ENCODE assay signal across 8 cellular contexts in the genomic region with DNA sequence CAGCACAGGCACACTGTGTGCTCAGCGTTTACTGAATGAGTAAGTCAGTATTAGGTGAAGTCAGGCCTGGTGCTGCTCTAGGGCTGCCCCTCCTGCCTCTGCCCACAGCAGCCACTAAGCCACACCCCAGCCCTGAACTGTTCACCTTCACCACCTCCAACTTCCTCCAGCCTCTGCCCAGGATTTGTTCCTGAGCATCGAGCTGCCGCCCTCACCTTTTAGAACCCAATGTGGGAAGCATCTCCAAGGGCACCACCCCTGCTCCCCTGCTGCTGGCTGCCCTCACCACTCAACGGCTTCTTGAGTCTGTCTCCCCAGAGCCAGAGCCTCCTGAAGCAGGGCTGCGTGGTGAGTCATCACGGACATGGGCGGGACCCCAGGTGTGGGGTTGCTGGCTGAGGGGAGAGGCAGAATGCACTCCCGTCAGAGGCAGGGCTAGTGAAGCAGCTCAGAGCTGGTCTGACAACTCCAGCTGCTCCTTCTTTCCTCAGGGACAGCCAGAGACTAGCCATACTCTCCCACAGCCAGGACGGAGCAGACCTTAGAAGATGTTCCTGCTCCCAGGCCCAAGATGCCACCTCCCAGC. TPM values are rescaled to one million over a fixed set of nuclear protein-coding genes. Genes with fewer than 3 reads are reported as not detected.
DNase-seq lines count a peak whose midpoint lies in the region; ATAC-seq, FAIRE-seq and TF ChIP-seq lines count a peak whose summit lies in the region.

No MANE protein-coding gene starts in this region.

- no peak for TF ChIP-seq CTCF in RWPE1 (conservative IDR thresholded peaks at IDR 0.05; ENCODE audit: low read depth)
- TF ChIP-seq CTCF in astrocyte (IDR thresholded peaks at IDR 0.05; ENCODE audit: insufficient read depth, low read depth, low read length) = no peak
- TF ChIP-seq CTCF in ascending aorta (IDR thresholded peaks at IDR 0.05) = no peak

- intact Hi-C loops in naive thymus-derived CD4-positive, alpha-beta T cell (cut with micrococcal nuclease) = no loop called here
- intact Hi-C loops in ascending aorta (cut with DNase I) = no loop called here

- H3K27ac ChIP-seq in RWPE1 (peak overlapping the region; percentile 97), astrocyte (ENCODE audit: low read depth, low read length) (no peak overlapping the region), ascending aorta (no peak overlapping the region)
- H3K27ac ChIP-seq in naive thymus-derived CD4-positive, alpha-beta T cell (ENCODE audit: low read depth, low read length) = no peak overlapping the region

- POLR2A ChIA-PET in RWPE1 (lab: Yijun Ruan, JAX; ENCODE audit: low non-redundant PET) = interaction anchor here (1.0 kb wide), 1 partner anchor 17 kb away, joined by 5 read pairs; the partner anchor contains the start of genes HYAL3 and NAA80
- POLR2A ChIA-PET in naive thymus-derived CD4-positive, alpha-beta T cell (lab: Charles Lee) = interaction anchor here (0.9 kb wide), 1 partner anchor 16 kb away, joined by 3 read pairs; no protein-coding TSS in a partner anchor

- H3K36me3 ChIP-seq in astrocyte (ENCODE audit: insufficient read depth, low read length) (peaks cover 8% of the 10 kb centered on the region), ascending aorta (peaks cover 0 to 21% of the 10 kb centered on the region in 2 donors)
- H3K36me3 ChIP-seq in naive thymus-derived CD4-positive, alpha-beta T cell (ENCODE audit: control insufficient read depth in 2 of 3, insufficient read depth in 3 of 3, low read length in 3 of 3) = no peaks in the 10 kb centered on the region

- ATAC-seq in naive thymus-derived CD4-positive, alpha-beta T cell = peak; percentile 45
- ATAC-seq in HG02798 (IDR thresholded peaks at IDR 0.05; ENCODE audit: poor library complexity, unreplicated experiment) = no peak
- no peak for ATAC-seq in GM21576 (IDR thresholded peaks at IDR 0.05; ENCODE audit: unreplicated experiment)

- FAIRE-seq in astrocyte (lab: Jason Lieb, UNC) = no peak

- peak overlapping the region; percentile 55 for H3K4me2 ChIP-seq in astrocyte (ENCODE audit: low read length)

- H4K20me1 ChIP-seq in astrocyte (ENCODE audit: insufficient read depth, low read length) = peaks cover 58% of the 10 kb centered on the region

- peaks cover 40% of the 10 kb centered on the region for H3K79me2 ChIP-seq in astrocyte (ENCODE audit: insufficient read depth, low read length)

- H3K36me3 Mint-ChIP-seq in astrocyte (ENCODE audit: low read depth, unreplicated experiment) = peaks cover 22% of the 10 kb centered on the region
- peaks cover 0 to 6% (median 0%) of the 10 kb centered on the region in 5 donors for H3K36me3 Mint-ChIP-seq in naive thymus-derived CD4-positive, alpha-beta T cell

- no peak overlapping the region for H3K4me3 Mint-ChIP-seq in astrocyte (ENCODE audit: unreplicated experiment)
- peak overlapping the region in 3 of 10 donors; percentile 2 to 62 (median 28) for H3K4me3 Mint-ChIP-seq in naive thymus-derived CD4-positive, alpha-beta T cell

- no peaks in the 10 kb centered on the region for H3K9me3 Mint-ChIP-seq in astrocyte (ENCODE audit: unreplicated experiment)
- no peaks in the 10 kb centered on the region for H3K9me3 Mint-ChIP-seq in naive thymus-derived CD4-positive, alpha-beta T cell

- H3K27me3 ChIP-seq in astrocyte (ENCODE audit: insufficient read depth, low read length) (no peaks in the 10 kb centered on the region), ascending aorta (no peaks in the 10 kb centered on the region)
- H3K27me3 ChIP-seq in naive thymus-derived CD4-positive, alpha-beta T cell (ENCODE audit: control insufficient read depth in 2 of 2, insufficient read depth in 2 of 2, low read length in 2 of 2) = no peaks in the 10 kb centered on the region

- DNase-seq in DMS53 (lab: John Stamatoyannopoulos, UW) (peak; percentile 75), RWPE1 (ENCODE audit: low spot score) (peak; percentile 87), astrocyte (ENCODE audit: low read depth) (peak; percentile 65), cerebellar cortex (ENCODE audit: low spot score) (no peak), ascending aorta (ENCODE audit: low spot score in 2 of 2) (no peak)
- DNase-seq in naive thymus-derived CD4-positive, alpha-beta T cell = no peak

- H3K4me3 ChIP-seq in astrocyte (ENCODE audit: insufficient read depth, low read depth, low read length) (no peak overlapping the region), ascending aorta (no peak overlapping the region)
- no peak overlapping the region for H3K4me3 ChIP-seq in naive thymus-derived CD4-positive, alpha-beta T cell (ENCODE audit: low read length)

- peak overlapping the region; percentile 29 for H3K9ac ChIP-seq in astrocyte (ENCODE audit: low read length)

- H3K27me3 Mint-ChIP-seq in astrocyte (ENCODE audit: low read depth, unreplicated experiment) = no peaks in the 10 kb centered on the region
- no peaks in the 10 kb centered on the region for H3K27me3 Mint-ChIP-seq in naive thymus-derived CD4-positive, alpha-beta T cell

- H3K4me1 ChIP-seq in astrocyte (ENCODE audit: insufficient read depth, low read length) (peaks cover 24% of the 10 kb centered on the region), ascending aorta (peaks cover 8 to 22% of the 10 kb centered on the region in 2 donors)
- peaks cover 9 to 23% of the 10 kb centered on the region in 2 donors for H3K4me1 ChIP-seq in naive thymus-derived CD4-positive, alpha-beta T cell (ENCODE audit: control insufficient read depth in 2 of 2, insufficient read depth in 2 of 2, low read length in 2 of 2)

- H3K27ac Mint-ChIP-seq in astrocyte (ENCODE audit: unreplicated experiment) = no peak overlapping the region
- peak overlapping the region in 4 of 9 donors; percentile 14 to 83 (median 62) for H3K27ac Mint-ChIP-seq in naive thymus-derived CD4-positive, alpha-beta T cell

- H3K4me1 Mint-ChIP-seq in astrocyte (ENCODE audit: low read depth, unreplicated experiment) = peaks cover 16% of the 10 kb centered on the region
- peaks cover 19 to 37% (median 32%) of the 10 kb centered on the region in 7 donors for H3K4me1 Mint-ChIP-seq in naive thymus-derived CD4-positive, alpha-beta T cell

- no peak overlapping the region for H2AFZ ChIP-seq in astrocyte (ENCODE audit: low read depth, low read length)

- H3K9me3 ChIP-seq in astrocyte (ENCODE audit: insufficient read depth, low read depth, low read length) (no peaks in the 10 kb centered on the region), ascending aorta (no peaks in the 10 kb centered on the region)
- no peaks in the 10 kb centered on the region for H3K9me3 ChIP-seq in naive thymus-derived CD4-positive, alpha-beta T cell (ENCODE audit: control insufficient read depth in 2 of 3, low read length in 3 of 3)

- CTCF ChIA-PET in RWPE1 (lab: Yijun Ruan, JAX) = no interaction called here
- CTCF ChIA-PET in naive thymus-derived CD4-positive, alpha-beta T cell (lab: Charles Lee) = no interaction called here

RNA-seq across cellular contexts. Expression of gene HYAL2, which starts 5.8 kb away (rescaled TPM):
- total RNA-seq in astrocyte (42.9 and 45.8 TPM in 2 replicates), ascending aorta (449 TPM)
- total RNA-seq in naive thymus-derived CD4-positive, alpha-beta T cell = 1 to 10 TPM; 1.5 to 5.3 (median 3.2) TPM
- 1 to 10 TPM; 2.8 to 4.6 TPM for polyA plus RNA-seq in naive thymus-derived CD4-positive, alpha-beta T cell

RNA-seq across cellular contexts. Expression of gene TUSC2, which starts 11.3 kb away (rescaled TPM):
- 39.5 and 41.4 TPM in 2 replicates for total RNA-seq in astrocyte
- 10 to 100 TPM; 16.8 to 25.0 (median 20.5) TPM for total RNA-seq in naive thymus-derived CD4-positive, alpha-beta T cell
- 10 to 100 TPM; 38.0 to 45.5 TPM for polyA plus RNA-seq in naive thymus-derived CD4-positive, alpha-beta T cell
- total RNA-seq in ascending aorta = 25.4 TPM

RNA-seq across cellular contexts. Expression of gene HYAL1, which starts 13.4 kb away (rescaled TPM):
- total RNA-seq in astrocyte (0.27 and 0.46 TPM in 2 replicates), ascending aorta (49.5 TPM)
- total RNA-seq in naive thymus-derived CD4-positive, alpha-beta T cell = under 1 TPM in 4 of 5 experiments, not detected in 1; 0.22 to 0.51 (median 0.28) TPM
- polyA plus RNA-seq in naive thymus-derived CD4-positive, alpha-beta T cell = under 1 TPM; 0.12 to 0.41 TPM

RNA-seq across cellular contexts. Expression of gene HYAL3, which starts 17.5 kb away (rescaled TPM):
- total RNA-seq in astrocyte = 6.3 and 6.9 TPM in 2 replicates
- 10 to 100 TPM in 1 of 5 experiments, 1 to 10 TPM in 4; 3.4 to 10.7 (median 4.2) TPM for total RNA-seq in naive thymus-derived CD4-positive, alpha-beta T cell
- 1 to 10 TPM; 2.3 to 3.3 TPM for polyA plus RNA-seq in naive thymus-derived CD4-positive, alpha-beta T cell
- not detected for total RNA-seq in ascending aorta

RNA-seq across cellular contexts. Expression of gene NAA80, which starts 17.5 kb away (rescaled TPM):
- total RNA-seq in astrocyte (6.3 and 7.0 TPM in 2 replicates), ascending aorta (38.8 TPM)
- total RNA-seq in naive thymus-derived CD4-positive, alpha-beta T cell = 10 to 100 TPM; 30.2 to 44.9 (median 33.6) TPM
- polyA plus RNA-seq in naive thymus-derived CD4-positive, alpha-beta T cell = 10 to 100 TPM; 13.7 to 15.2 TPM

Comparison
In these comparisons a context has a peak if more than half of its experiments do, and no peak if none do; other contexts are left out.
1. DNase-seq: peak in DMS53 (single experiment), RWPE1 (single experiment) and astrocyte (single experiment); none in naive thymus-derived CD4-positive, alpha-beta T cell (0 of 9), cerebellar cortex (single experiment) and ascending aorta (0 of 2).
2. RNA of gene HYAL1, which starts 13.4 kb away (total RNA-seq): 49.5 TPM in ascending aorta (single experiment); 0.27 to 0.46 TPM in astrocyte and 0.22 to 0.51 TPM in naive thymus-derived CD4-positive, alpha-beta T cell; every median in the first group is over 10 times any median in the second.